Comparison of ENCODE assay signal across 17 cellular contexts in genomic region chr21:38609580-38609979, GRCh38.
A peak's percentile ranks its signal among the peaks of the same experiment; 100 is the strongest.
DNase-seq lines count a peak whose midpoint lies in the region; ATAC-seq and TF ChIP-seq lines count a peak whose summit lies in the region.
"Had no signal": no experiment of that assay in that cellular context is flagged by ENCODE, and none has a peak within 500 bp of the region (broad histone marks: within the 10 kb centered on the region; RNA-seq: fewer than 3 reads in every experiment).

No MANE protein-coding gene starts in this region.

- no peak overlapping the region for H3K4me3 Mint-ChIP-seq in activated CD8-positive, alpha-beta T cell treated with anti-CD3 and anti-CD28 coated beads, Interleukin-2, amount 10 ng/mL, durations not matched to agents 7 days and 5 days
- H3K4me3 Mint-ChIP-seq: B cell; CD4-positive, alpha-beta memory T cell; CD4-positive, CD25-positive, alpha-beta regulatory T cell; CD8-positive, alpha-beta memory T cell had no signal

- no peaks in the 10 kb centered on the region for H3K9me3 ChIP-seq in MG63
- H3K9me3 ChIP-seq: A549 had no signal

- CTCF ChIA-PET in activated CD8-positive, alpha-beta T cell treated with anti-CD3 and anti-CD28 coated beads, Interleukin-2, amount 10 ng/mL, durations not matched to agents 7 days and 5 days (lab: Charles Lee), result no interaction called here

- H3K36me3 Mint-ChIP-seq in activated CD8-positive, alpha-beta T cell treated with anti-CD3 and anti-CD28 coated beads, Interleukin-2, amount 10 ng/mL, durations not matched to agents 7 days and 5 days (ENCODE audit: low read depth), result no peaks in the 10 kb centered on the region
- H3K36me3 Mint-ChIP-seq: CD4-positive, alpha-beta memory T cell; CD4-positive, CD25-positive, alpha-beta regulatory T cell; CD8-positive, alpha-beta memory T cell had no signal

- H3K27ac Mint-ChIP-seq in activated CD8-positive, alpha-beta T cell treated with anti-CD3 and anti-CD28 coated beads, Interleukin-2, amount 10 ng/mL, durations not matched to agents 7 days and 5 days, result no peak overlapping the region
- H3K27ac Mint-ChIP-seq: B cell; CD4-positive, alpha-beta memory T cell; CD4-positive, CD25-positive, alpha-beta regulatory T cell; CD8-positive, alpha-beta memory T cell had no signal

- H3K27me3 Mint-ChIP-seq in activated CD8-positive, alpha-beta T cell treated with anti-CD3 and anti-CD28 coated beads, Interleukin-2, amount 10 ng/mL, durations not matched to agents 7 days and 5 days (ENCODE audit: low read depth), result peaks cover 3% of the 10 kb centered on the region
- H3K27me3 Mint-ChIP-seq: CD4-positive, alpha-beta memory T cell; CD8-positive, alpha-beta memory T cell had no signal

- H3K27me3 ChIP-seq in MG63, result no peaks in the 10 kb centered on the region
- H3K27me3 ChIP-seq: BLaER1 treated with 17β-estradiol and CSF1 and Interleukin-3, amounts not matched to agents 10 nM and 100 nM had no signal

- H3K4me1 Mint-ChIP-seq in activated CD8-positive, alpha-beta T cell treated with anti-CD3 and anti-CD28 coated beads, Interleukin-2, amount 10 ng/mL, durations not matched to agents 7 days and 5 days (ENCODE audit: low read depth), result no peaks in the 10 kb centered on the region
- H3K4me1 Mint-ChIP-seq: B cell; CD4-positive, alpha-beta memory T cell; CD4-positive, CD25-positive, alpha-beta regulatory T cell; CD8-positive, alpha-beta memory T cell had no signal

- no peaks in the 10 kb centered on the region for H3K36me3 ChIP-seq in MG63
- H3K36me3 ChIP-seq: BLaER1 treated with 17β-estradiol and CSF1 and Interleukin-3, amounts not matched to agents 10 nM and 100 nM had no signal

- POLR2A ChIA-PET in activated CD8-positive, alpha-beta T cell treated with anti-CD3 and anti-CD28 coated beads, Interleukin-2, amount 10 ng/mL, durations not matched to agents 7 days and 5 days (lab: Charles Lee), result no interaction called here

- no peak for TF ChIP-seq CTCF in epithelial cell of esophagus (IDR thresholded peaks at IDR 0.05; ENCODE audit: insufficient read depth, low read depth, low read length, missing control alignments)
- no peak for TF ChIP-seq CTCF in omental fat pad (IDR thresholded peaks at IDR 0.05)

- H3K4me3 ChIP-seq in epithelial cell of esophagus (ENCODE audit: low read length), result no peak overlapping the region
- H3K4me3 ChIP-seq in MG63, result no peak overlapping the region
- H3K4me3 ChIP-seq: A549; BLaER1 treated with 17β-estradiol and CSF1 and Interleukin-3, amounts not matched to agents 10 nM and 100 nM had no signal

- ATAC-seq in left colon (peak; percentile 48), omental fat pad (ENCODE audit: low FRiP score) (no peak)
- no peak for ATAC-seq in activated CD8-positive, alpha-beta T cell treated with anti-CD3 and anti-CD28 coated beads, Interleukin-2, amount 10 ng/mL, durations not matched to agents 7 days and 5 days
- ATAC-seq: A549 had no signal

- intact Hi-C loops in left colon (cut with DNase I, micrococcal nuclease), result no loop called here

- H3K9me3 Mint-ChIP-seq in activated CD8-positive, alpha-beta T cell treated with anti-CD3 and anti-CD28 coated beads, Interleukin-2, amount 10 ng/mL, durations not matched to agents 7 days and 5 days (ENCODE audit: insufficient read depth), result no peaks in the 10 kb centered on the region

- peak; percentile 13 for DNase-seq in CD1c-positive myeloid dendritic cell (ENCODE audit: extremely low spot score)
- DNase-seq in epithelial cell of esophagus (ENCODE audit: low read depth), result peak; percentile 22
- DNase-seq in left colon, result no peak
- no peak for DNase-seq in MG63
- no peak for DNase-seq in activated CD8-positive, alpha-beta T cell treated with anti-CD3 and anti-CD28 coated beads, Interleukin-2, amount 10 ng/mL, durations not matched to agents 7 days and 5 days
- no peak for DNase-seq in omental fat pad (ENCODE audit: low spot score)
- DNase-seq: AML-193; CD4-positive, alpha-beta memory T cell; CD4-positive, CD25-positive, alpha-beta regulatory T cell; CD8-positive, alpha-beta memory T cell; COR-L47; DMS 273 treated with DMSO at 0.1 percent for 48 hours; DMS79 treated with DMSO at 0.1 percent for 48 hours; GF-D8 had no signal

Comparison
In these comparisons a context has a peak if more than half of its experiments do, and no peak if none do; other contexts are left out.
1. DNase-seq: peak in CD1c-positive myeloid dendritic cell (single experiment) and epithelial cell of esophagus (single experiment); none in left colon (0 of 2), MG63 (single experiment), activated CD8-positive, alpha-beta T cell treated with anti-CD3 and anti-CD28 coated beads, Interleukin-2, amount 10 ng/mL, durations not matched to agents 7 days and 5 days (single experiment) and omental fat pad (single experiment).